In genomic region chr4:187460016-187460415, GRCh38 we compare ENCODE assay signal across 34 cellular contexts.
"Had no signal": no experiment of that assay in that cellular context is flagged by ENCODE, and none has a peak within 500 bp of the region (broad histone marks: within the 10 kb centered on the region; RNA-seq: fewer than 3 reads in every experiment).

No MANE protein-coding gene starts in this region.

- H3K36me3 ChIP-seq: MG63 had no signal

- H3K9me3 ChIP-seq: MG63 had no signal

- H3K4me3 ChIP-seq: MG63 had no signal

- H3K27me3 ChIP-seq: MG63 had no signal

- H3K9ac ChIP-seq: KMS-11 had no signal

- H3K4me2 ChIP-seq: KMS-11 had no signal

- DNase-seq: Karpas-422, Kasumi-1, KG1, MG63, MM.1S, MV-4-11, NCI-H1048, NCI-H1092, NCI-H1092 treated with DMSO at 0.1 percent for 48 hours, NCI-H1105, NCI-H1105 treated with DMSO at 0.1 percent for 48 hours, NCI-H1417, NCI-H1417 treated with DMSO at 0.1 percent for 48 hours, NCI-H1436, NCI-H1436 treated with DMSO at 0.1 percent for 48 hours, NCI-H146, NCI-H1694, NCI-H1694 treated with DMSO at 0.1 percent for 48 hours, NCI-H187, NCI-H187 treated with DMSO at 0.1 percent for 48 hours, NCI-H1930, NCI-H2029, NCI-H2029 treated with DMSO at 0.1 percent for 48 hours, NCI-H2081, NCI-H2081 treated with DMSO at 0.1 percent for 48 hours, NCI-H2107, NCI-H2171, NCI-H2171 treated with DMSO at 0.1 percent for 48 hours, NCI-H2227 treated with DMSO at 0.1 percent for 48 hours, NCI-H226, NCI-H345, NCI-H446, NCI-H446 treated with DMSO at 0.1 percent for 48 hours had no signal

- H3K27ac ChIP-seq: KMS-11 had no signal
